9 cellular contexts compared by ENCODE assay signal in the genomic region with DNA sequence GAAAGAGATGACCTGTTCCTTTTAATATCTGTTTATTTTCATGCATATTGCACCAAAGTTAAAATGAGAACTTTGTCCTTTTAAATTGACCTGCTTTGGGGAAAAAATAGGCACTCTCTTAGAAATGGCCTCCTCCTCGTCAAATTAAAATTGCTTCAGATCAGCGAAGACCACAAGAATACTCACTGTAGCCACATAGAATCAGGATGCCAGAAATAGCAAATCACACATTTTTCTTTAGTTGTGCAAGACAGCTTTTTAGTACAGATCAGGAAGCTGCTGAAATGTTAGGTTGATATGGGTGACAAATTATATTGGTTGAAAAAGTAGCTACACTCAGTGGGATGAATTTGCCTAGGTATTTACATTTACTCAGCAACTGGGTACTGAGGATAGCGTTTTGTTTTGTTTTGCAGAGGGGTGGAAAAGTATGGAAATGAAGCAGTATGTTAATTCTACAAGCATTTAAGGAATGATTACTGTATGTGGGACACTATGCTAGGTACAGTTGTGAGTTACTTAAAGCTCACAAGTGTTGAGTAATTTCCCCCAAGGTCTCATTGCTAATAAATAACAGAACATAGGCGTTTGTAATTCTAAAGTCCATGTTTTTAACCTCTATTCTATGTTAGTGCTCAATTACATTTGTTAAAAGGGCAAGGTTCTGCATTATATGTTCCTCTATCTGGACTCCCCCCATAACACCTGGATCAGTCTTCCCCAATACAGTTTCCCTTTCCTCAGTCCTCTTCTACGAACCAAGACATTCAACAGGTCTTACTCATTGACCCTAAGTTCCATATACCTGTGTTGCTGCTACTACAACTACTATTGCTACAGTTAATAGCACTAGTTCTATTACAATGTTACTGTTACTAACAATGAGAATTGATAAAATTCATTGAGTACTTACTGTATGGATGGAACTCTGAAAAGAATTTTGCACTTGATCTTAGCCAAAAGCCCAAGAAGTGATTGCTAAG.
DNase-seq lines count a peak whose midpoint lies in the region; TF ChIP-seq lines count a peak whose summit lies in the region.
"Had no signal": no experiment of that assay in that cellular context is flagged by ENCODE, and none has a peak within 500 bp of the region (broad histone marks: within the 10 kb centered on the region; RNA-seq: fewer than 3 reads in every experiment).

No MANE protein-coding gene starts in this region.

- H3K4me3 ChIP-seq in HEK293 (ENCODE audit: low read depth, low read length): no peak overlapping the region
- no peak overlapping the region for H3K4me3 ChIP-seq in SK-N-SH (ENCODE audit: low read depth in 2 of 2, low read length in 1 of 2)
- H3K4me3 ChIP-seq: ascending aorta had no signal

- DNase-seq in EH (ENCODE audit: low read depth) (peak; percentile 85), SK-N-SH (no peak), kidney tubule cell (ENCODE audit: low spot score) (peak; percentile 75), ureter (ENCODE audit: low spot score) (no peak), activated gamma-delta T cell treated with Interleukin-2 at 50 U/mL for 16 hours (no peak), NCI-H748 treated with DMSO at 0.1 percent for 48 hours (lab: John Stamatoyannopoulos, UW) (no peak)
- DNase-seq in stimulated activated CD8-positive, alpha-beta memory T cell treated with anti-CD3 and anti-CD28 coated beads, Interleukin-4, amount 100 ng/mL, for 48 hours: no peak

- H2AFZ ChIP-seq in SK-N-SH (ENCODE audit: low read depth): no peak overlapping the region

- H3K9me2 ChIP-seq in SK-N-SH: no peaks in the 10 kb centered on the region

- H3K27me3 ChIP-seq in SK-N-SH (ENCODE audit: insufficient read depth): no peaks in the 10 kb centered on the region
- H3K27me3 ChIP-seq: ascending aorta had no signal

- H4K20me1 ChIP-seq in SK-N-SH (ENCODE audit: insufficient read depth): no peaks in the 10 kb centered on the region

- no peak overlapping the region for H3K27ac ChIP-seq in HEK293 (ENCODE audit: extremely low read depth, low read depth, low read length)
- H3K27ac ChIP-seq in SK-N-SH (ENCODE audit: low read depth in 2 of 2, low read length in 1 of 2): no peak overlapping the region
- H3K27ac ChIP-seq: ascending aorta had no signal

- no peaks in the 10 kb centered on the region for H3K9me3 ChIP-seq in HEK293 (ENCODE audit: control insufficient read depth, insufficient read depth, low read depth, low read length)
- H3K9me3 ChIP-seq in SK-N-SH: no peaks in the 10 kb centered on the region
- H3K9me3 ChIP-seq: ascending aorta had no signal

- no peaks in the 10 kb centered on the region for H3F3A ChIP-seq in SK-N-SH (replicated peaks; ENCODE audit: insufficient read depth)

- H3K36me3 ChIP-seq in HEK293 (ENCODE audit: control insufficient read depth in 2 of 2, insufficient read depth in 1 of 2, low read length in 2 of 2) (no peaks in the 10 kb centered on the region), SK-N-SH (replicated peaks in 1 of 2; ENCODE audit: control insufficient read depth in 1 of 2, insufficient read depth in 2 of 2, low read length in 1 of 2) (no peaks in the 10 kb centered on the region)
- H3K36me3 ChIP-seq: ascending aorta had no signal

- TF ChIP-seq RAD21 in SK-N-SH (IDR thresholded peaks at IDR 0.05; ENCODE audit: low read length): no peak

- no peaks in the 10 kb centered on the region for H3K79me2 ChIP-seq in SK-N-SH (ENCODE audit: insufficient read depth)

- WGBS in SK-N-SH (ENCODE audit: low lambda C conversion rate): 72% methylated on average over 5 of the region's 5 CpGs

- CTCF ChIA-PET in HEK293 (lab: Yijun Ruan, JAX) (interaction anchor here (0.7 to 7.4 kb wide), 9 partner anchors 14 to 220 kb away, joined by 3 to 67 read pairs (median 4); no protein-coding TSS in a partner anchor), SK-N-SH (lab: Yijun Ruan, JAX) (interaction anchor here (0.8 to 1.6 kb wide), 2 partner anchors 13 to 50 kb away, joined by 3 read pairs; no protein-coding TSS in a partner anchor)

- TF ChIP-seq CTCF in HEK293 (tag by site-specific recombination; IDR thresholded peaks at IDR 0.05) (no peak), SK-N-SH (IDR thresholded peaks at IDR 0.05) (no peak)

- H3K4me1 ChIP-seq in HEK293 (ENCODE audit: control insufficient read depth, insufficient read depth, low read length) (peaks cover 8% of the 10 kb centered on the region), SK-N-SH (ENCODE audit: control insufficient read depth in 1 of 2, insufficient read depth in 2 of 2, low read depth in 1 of 2, low read length in 1 of 2) (peaks cover 0 to 3% of the 10 kb centered on the region in 2 experiments; a peak in 2 of 4 replicates)

- H3K9ac ChIP-seq in SK-N-SH: no peak overlapping the region

- no peak for TF ChIP-seq EP300 in SK-N-SH (IDR thresholded peaks at IDR 0.05; ENCODE audit: borderline replicate concordance in 1 of 2, low read depth in 1 of 2, low read length in 1 of 2)

- H3K4me2 ChIP-seq in SK-N-SH: no peak overlapping the region

- POLR2A ChIA-PET in HEK293 (lab: Yijun Ruan, JAX) (interaction anchor here (1.1 kb wide), 1 partner anchor 99 kb away, joined by 7 read pairs; no protein-coding TSS in a partner anchor), SK-N-SH (lab: Yijun Ruan, JAX) (no interaction called here)

TF ChIP-seq in HEK293, 187 proteins besides CTCF, POLR2A, EP300 and RAD21:
- TF ChIP-seq SCRT2 (tag by site-specific recombination; IDR thresholded peaks at IDR 0.05) (peak; percentile 80), ZNF18 (tag by site-specific recombination; IDR thresholded peaks at IDR 0.05) (no peak), SCRT1 (tag by site-specific recombination; IDR thresholded peaks at IDR 0.05; ENCODE audit: borderline replicate concordance) (peak; percentile 71)

TF ChIP-seq in SK-N-SH, 30 proteins besides CTCF, POLR2A, EP300 and RAD21:
- no peak for TF ChIP-seq FOXJ3 (CRISPR knock-in tag; IDR thresholded peaks at IDR 0.05)
- peak; percentile 8; the same call in 1 of the 2 replicates for TF ChIP-seq PBX3 (IDR thresholded peaks at IDR 0.05)

Comparison
In these comparisons a context has a peak if more than half of its experiments do, and no peak if none do; other contexts are left out.
1. DNase-seq: peak in EH (single experiment) and kidney tubule cell (single experiment); none in SK-N-SH (single experiment), ureter (single experiment), stimulated activated CD8-positive, alpha-beta memory T cell treated with anti-CD3 and anti-CD28 coated beads, Interleukin-4, amount 100 ng/mL, for 48 hours (single experiment), activated gamma-delta T cell treated with Interleukin-2 at 50 U/mL for 16 hours (single experiment) and NCI-H748 treated with DMSO at 0.1 percent for 48 hours (single experiment).